Comparison of ENCODE assay signal across 1 cellular context in the genomic region with DNA sequence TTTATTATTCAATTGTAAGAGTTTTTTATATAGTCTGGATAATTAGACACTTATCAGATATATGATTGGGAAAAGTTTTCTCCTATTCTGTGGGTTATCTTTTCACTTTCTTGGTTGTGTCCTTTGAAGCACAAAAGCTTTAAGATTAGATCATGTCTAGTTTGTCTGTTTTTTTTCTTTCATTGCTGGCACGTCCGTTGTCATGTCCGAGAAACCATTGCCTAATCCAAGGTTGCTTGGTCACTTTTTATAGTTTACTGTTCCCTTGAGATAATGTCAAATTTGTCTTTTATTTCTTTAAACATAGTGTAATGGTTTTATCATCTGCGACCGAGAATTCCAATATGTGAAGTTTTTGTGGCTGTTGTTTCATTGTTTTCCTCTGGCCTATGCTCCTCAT.
TF ChIP-seq lines count a peak whose summit lies in the region.

No MANE protein-coding gene starts in this region.

TF ChIP-seq in WTC11, 78 proteins besides CTCF, POLR2A, EP300 and RAD21 (continued from another document):
- TF ChIP-seq MAX (CRISPR knock-in tag; IDR thresholded peaks at IDR 0.05) (no peak), MXD4 (CRISPR knock-in tag; IDR thresholded peaks at IDR 0.05; ENCODE audit: borderline replicate concordance) (no peak), ZNF416 (CRISPR knock-in tag; IDR thresholded peaks at IDR 0.05) (no peak), ZNF121 (CRISPR knock-in tag; IDR thresholded peaks at IDR 0.05) (no peak), FOXP1 (CRISPR knock-in tag; IDR thresholded peaks at IDR 0.05; ENCODE audit: borderline replicate concordance) (no peak), RELA (CRISPR knock-in tag; IDR thresholded peaks at IDR 0.05; ENCODE audit: borderline replicate concordance) (no peak)
- TF ChIP-seq, protein P1, sequence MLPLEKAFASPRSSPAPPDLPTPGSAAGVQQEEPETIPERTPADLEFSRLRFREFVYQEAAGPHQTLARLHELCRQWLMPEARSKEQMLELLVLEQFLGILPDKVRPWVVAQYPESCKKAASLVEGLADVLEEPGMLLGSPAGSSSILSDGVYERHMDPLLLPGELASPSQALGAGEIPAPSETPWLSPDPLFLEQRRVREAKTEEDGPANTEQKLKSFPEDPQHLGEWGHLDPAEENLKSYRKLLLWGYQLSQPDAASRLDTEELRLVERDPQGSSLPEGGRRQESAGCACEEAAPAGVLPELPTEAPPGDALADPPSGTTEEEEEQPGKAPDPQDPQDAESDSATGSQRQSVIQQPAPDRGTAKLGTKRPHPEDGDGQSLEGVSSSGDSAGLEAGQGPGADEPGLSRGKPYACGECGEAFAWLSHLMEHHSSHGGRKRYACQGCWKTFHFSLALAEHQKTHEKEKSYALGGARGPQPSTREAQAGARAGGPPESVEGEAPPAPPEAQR (CRISPR knock-in tag; IDR thresholded peaks at IDR 0.05), result no peak
- TF ChIP-seq, protein P2, sequence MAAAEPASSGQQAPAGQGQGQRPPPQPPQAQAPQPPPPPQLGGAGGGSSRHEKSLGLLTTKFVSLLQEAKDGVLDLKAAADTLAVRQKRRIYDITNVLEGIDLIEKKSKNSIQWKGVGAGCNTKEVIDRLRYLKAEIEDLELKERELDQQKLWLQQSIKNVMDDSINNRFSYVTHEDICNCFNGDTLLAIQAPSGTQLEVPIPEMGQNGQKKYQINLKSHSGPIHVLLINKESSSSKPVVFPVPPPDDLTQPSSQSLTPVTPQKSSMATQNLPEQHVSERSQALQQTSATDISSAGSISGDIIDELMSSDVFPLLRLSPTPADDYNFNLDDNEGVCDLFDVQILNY (CRISPR knock-in tag; IDR thresholded peaks at IDR 0.05), result no peak
- TF ChIP-seq, protein P3, sequence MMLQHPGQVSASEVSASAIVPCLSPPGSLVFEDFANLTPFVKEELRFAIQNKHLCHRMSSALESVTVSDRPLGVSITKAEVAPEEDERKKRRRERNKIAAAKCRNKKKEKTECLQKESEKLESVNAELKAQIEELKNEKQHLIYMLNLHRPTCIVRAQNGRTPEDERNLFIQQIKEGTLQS (CRISPR knock-in tag; conservative IDR thresholded peaks at IDR 0.05), result no peak
TF ChIP-seq in WTC11: peak in this region for 0.
